ENCODE assay signal across 19 cellular contexts in the genomic region with DNA sequence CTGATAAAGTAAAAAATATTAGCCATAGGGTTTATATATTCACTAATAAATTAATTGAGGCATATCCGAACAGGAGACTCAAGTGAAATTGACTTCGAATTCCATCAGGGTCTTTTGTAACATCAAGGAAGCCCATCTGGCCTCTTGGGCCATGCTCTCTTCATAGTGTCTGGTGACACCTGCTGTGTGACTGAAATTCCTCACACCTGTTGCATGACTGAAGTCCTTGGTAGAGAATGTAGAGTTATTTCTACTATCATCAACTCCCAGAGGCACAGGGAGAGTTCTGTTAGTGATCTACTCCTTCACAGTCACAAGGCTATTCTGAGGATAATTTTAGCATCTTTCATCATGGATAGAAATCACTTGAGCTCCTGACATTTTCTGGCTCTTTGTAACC.
"Had no signal": no experiment of that assay in that cellular context is flagged by ENCODE, and none has a peak within 500 bp of the region (broad histone marks: within the 10 kb centered on the region; RNA-seq: fewer than 3 reads in every experiment).

No MANE protein-coding gene starts in this region.

- FAIRE-seq: RCC 7860 had no signal

- ATAC-seq: SK-N-SH treated with all-trans-retinoic acid at 6 μM for 48 hours had no signal

- DNase-seq: KBM-7; MV-4-11; NCI-H1048; NCI-H1105; NCI-H1417; NCI-H1436 treated with DMSO at 0.1 percent for 48 hours; NCI-H1694; NCI-H187 treated with DMSO at 0.1 percent for 48 hours; NCI-H2029 treated with DMSO at 0.1 percent for 48 hours; NCI-H2171 treated with DMSO at 0.1 percent for 48 hours; NCI-H345; NCI-H526 treated with DMSO at 0.1 percent for 48 hours; NCI-H748 treated with DMSO at 0.1 percent for 48 hours; NK-92 treated with Interleukin-12 subunit alpha and Interleukin-12 subunit beta, amount 100 ng/mL, for 24 hours; RPMI8226; SHP77; T-helper 1 cell had no signal
